23 cellular contexts compared by ENCODE assay signal in the genomic region with DNA sequence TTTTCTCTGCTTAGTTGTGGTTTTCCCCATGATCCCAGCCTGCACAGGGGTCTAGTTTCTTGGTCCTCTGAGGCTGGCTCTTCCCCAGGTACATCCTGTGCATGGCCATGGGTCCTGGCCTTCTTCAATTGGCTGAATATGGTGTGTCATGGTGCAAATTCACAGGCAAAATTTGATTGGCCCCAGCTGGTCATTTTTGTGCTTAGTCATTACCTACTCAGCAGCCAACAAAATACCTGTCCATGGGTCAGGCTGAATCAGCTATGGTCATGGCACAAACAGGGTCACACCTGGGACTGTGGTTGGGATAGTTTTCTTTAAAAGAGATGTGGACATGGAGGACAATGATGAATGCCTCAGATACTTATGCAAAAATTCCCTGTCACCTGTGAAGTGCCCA.
"Had no signal": no experiment of that assay in that cellular context is flagged by ENCODE, and none has a peak within 500 bp of the region (broad histone marks: within the 10 kb centered on the region; RNA-seq: fewer than 3 reads in every experiment).

No MANE protein-coding gene starts in this region.

- H3K27ac ChIP-seq: cardiac muscle cell, Peyer's patch had no signal

- DNase-seq: activated CD4-positive, alpha-beta T cell treated with anti-CD3 and anti-CD28 coated beads for 48 hours; activated CD4-positive, alpha-beta T cell treated with anti-CD3 and anti-CD28 coated beads, Interleukin-2, amount 50 U/mL, for 4 hours; activated CD4-positive, CD25-positive, alpha-beta regulatory T cell treated with anti-CD3 and anti-CD28 coated beads, Interleukin-2, amount 50 U/mL, for 72 hours; activated CD8-positive, alpha-beta T cell treated with anti-CD3 and anti-CD28 coated beads, Interleukin-2, amount 10 ng/mL, durations not matched to agents 7 days and 5 days; activated effector memory CD4-positive, alpha-beta T cell treated with anti-CD3 and anti-CD28 coated beads, Interleukin-2, amount 50 U/mL, for 16 hours; activated naive CD4-positive, alpha-beta T cell treated with anti-CD3 and anti-CD28 coated beads for 36 hours; activated T-cell treated with anti-CD3 and anti-CD28 coated beads, Interleukin-2, amount 50 U/mL, for 4 hours; amygdala; NCI-H1105 treated with DMSO at 0.1 percent for 48 hours; NCI-H1436 treated with DMSO at 0.1 percent for 48 hours; NCI-H187; NCI-H2081; NCI-H510A treated with DMSO at 0.1 percent for 48 hours; NCI-H69; NK-92 treated with Interleukin-12 subunit alpha and Interleukin-12 subunit beta, amount 100 ng/mL, for 24 hours; OCI-M1; Peyer's patch; SHP77 treated with DMSO at 0.1 percent for 48 hours; T-helper 17 cell; T-helper 9 cell had no signal

- FAIRE-seq: astrocyte had no signal

- H3K4me3 ChIP-seq: cardiac muscle cell, Peyer's patch had no signal

- H3K36me3 ChIP-seq: cardiac muscle cell, Peyer's patch had no signal

- ATAC-seq: activated CD8-positive, alpha-beta T cell treated with anti-CD3 and anti-CD28 coated beads, Interleukin-2, amount 10 ng/mL, durations not matched to agents 7 days and 5 days; activated T-cell treated with anti-CD3 and anti-CD28 coated beads, Interleukin-2, amount 50 U/mL, for 4 hours; T-helper 17 cell; WTC11 had no signal

- H3K27me3 ChIP-seq: Peyer's patch had no signal

- H3K9me3 ChIP-seq: Peyer's patch had no signal

- H3K4me1 ChIP-seq: Peyer's patch had no signal
